9 cellular contexts compared by ENCODE assay signal in the genomic region with DNA sequence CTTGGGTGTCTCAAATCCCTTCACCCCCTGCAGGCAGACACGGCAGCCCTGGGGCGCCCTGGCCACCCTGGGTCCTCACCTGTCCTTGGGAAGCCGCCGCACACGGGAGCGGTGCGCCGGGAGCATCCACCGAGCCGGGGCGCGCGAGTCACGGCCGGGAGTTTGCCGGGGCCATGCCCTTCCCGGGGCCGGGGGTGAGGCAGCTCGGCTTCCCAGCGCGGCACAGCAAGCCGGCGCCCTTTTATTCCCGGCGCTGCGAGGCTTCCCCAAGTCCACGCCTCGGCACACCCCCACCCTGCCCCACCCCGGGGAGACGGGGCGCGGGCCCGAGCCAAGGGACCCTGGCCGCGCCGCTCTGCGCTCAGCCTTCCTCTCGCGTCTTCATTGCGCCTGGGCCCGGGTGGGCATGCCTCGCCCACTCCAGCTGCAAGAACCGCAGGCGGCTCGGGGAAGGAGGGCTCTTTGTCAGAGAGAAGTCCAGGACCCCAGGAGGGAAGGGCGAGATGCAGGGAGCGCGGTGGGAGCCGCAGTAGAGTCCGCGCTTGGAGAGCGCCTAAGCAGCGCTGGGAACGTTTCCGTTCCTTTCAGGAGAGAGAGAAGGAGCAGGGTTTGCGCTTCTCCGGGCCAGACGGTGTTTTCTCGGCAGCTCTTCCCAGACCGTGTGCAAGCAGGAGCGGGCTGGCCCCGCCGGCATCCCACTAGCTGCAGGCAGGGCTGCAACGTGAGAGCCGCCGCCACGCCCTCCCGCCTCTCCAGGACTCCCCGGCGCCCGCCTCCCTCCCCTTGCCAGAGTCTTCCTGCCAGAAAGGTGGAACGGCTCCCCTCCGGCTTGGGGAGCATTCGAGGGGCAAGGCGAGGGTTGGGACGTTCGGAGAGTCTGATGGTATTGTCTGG. TPM values are rescaled to one million over a fixed set of nuclear protein-coding genes. Genes with fewer than 3 reads are reported as not detected.
DNase-seq lines count a peak whose midpoint lies in the region; ATAC-seq and TF ChIP-seq lines count a peak whose summit lies in the region.
"Had no signal": no experiment of that assay in that cellular context is flagged by ENCODE, and none has a peak within 500 bp of the region (broad histone marks: within the 10 kb centered on the region; RNA-seq: fewer than 3 reads in every experiment).

A gene with protein sequence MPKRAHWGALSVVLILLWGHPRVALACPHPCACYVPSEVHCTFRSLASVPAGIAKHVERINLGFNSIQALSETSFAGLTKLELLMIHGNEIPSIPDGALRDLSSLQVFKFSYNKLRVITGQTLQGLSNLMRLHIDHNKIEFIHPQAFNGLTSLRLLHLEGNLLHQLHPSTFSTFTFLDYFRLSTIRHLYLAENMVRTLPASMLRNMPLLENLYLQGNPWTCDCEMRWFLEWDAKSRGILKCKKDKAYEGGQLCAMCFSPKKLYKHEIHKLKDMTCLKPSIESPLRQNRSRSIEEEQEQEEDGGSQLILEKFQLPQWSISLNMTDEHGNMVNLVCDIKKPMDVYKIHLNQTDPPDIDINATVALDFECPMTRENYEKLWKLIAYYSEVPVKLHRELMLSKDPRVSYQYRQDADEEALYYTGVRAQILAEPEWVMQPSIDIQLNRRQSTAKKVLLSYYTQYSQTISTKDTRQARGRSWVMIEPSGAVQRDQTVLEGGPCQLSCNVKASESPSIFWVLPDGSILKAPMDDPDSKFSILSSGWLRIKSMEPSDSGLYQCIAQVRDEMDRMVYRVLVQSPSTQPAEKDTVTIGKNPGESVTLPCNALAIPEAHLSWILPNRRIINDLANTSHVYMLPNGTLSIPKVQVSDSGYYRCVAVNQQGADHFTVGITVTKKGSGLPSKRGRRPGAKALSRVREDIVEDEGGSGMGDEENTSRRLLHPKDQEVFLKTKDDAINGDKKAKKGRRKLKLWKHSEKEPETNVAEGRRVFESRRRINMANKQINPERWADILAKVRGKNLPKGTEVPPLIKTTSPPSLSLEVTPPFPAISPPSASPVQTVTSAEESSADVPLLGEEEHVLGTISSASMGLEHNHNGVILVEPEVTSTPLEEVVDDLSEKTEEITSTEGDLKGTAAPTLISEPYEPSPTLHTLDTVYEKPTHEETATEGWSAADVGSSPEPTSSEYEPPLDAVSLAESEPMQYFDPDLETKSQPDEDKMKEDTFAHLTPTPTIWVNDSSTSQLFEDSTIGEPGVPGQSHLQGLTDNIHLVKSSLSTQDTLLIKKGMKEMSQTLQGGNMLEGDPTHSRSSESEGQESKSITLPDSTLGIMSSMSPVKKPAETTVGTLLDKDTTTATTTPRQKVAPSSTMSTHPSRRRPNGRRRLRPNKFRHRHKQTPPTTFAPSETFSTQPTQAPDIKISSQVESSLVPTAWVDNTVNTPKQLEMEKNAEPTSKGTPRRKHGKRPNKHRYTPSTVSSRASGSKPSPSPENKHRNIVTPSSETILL (N-terminal part only) (minus strand): TSS at position 217 of the 894 bp plus-strand sequence. CDS start 2,819 bp downstream, outside the sequence.

- peak within 1 kb of the TSS; percentile 39 for H3K9ac ChIP-seq in iPS-18a (ENCODE audit: low read length)

- H3K27me3 Mint-ChIP-seq in brain (peaks cover 65% of the 10 kb centered on the region), Caco-2 (ENCODE audit: insufficient read depth, unreplicated experiment) (no peaks in the 10 kb centered on the region)

- POLR2A ChIA-PET in Caco-2 (lab: Charles Lee): no interaction called here

- ATAC-seq in GM21717 (IDR thresholded peaks at IDR 0.05; ENCODE audit: unreplicated experiment): no peak

- H3K4me3 ChIP-seq in iPS-18a (ENCODE audit: low read length): peak within 1 kb of the TSS; percentile 79
- peak within 1 kb of the TSS; percentile 42 for H3K4me3 ChIP-seq in skeletal muscle cell (ENCODE audit: low read depth, low read length)
- no peak within 1 kb of the TSS for H3K4me3 ChIP-seq in Caco-2 (ENCODE audit: low read depth, low read length)

- H3K9me3 Mint-ChIP-seq in brain: peaks cover 4 to 18% (median 12%) of the 10 kb centered on the region in 5 experiments
- peaks cover 19% of the 10 kb centered on the region for H3K9me3 Mint-ChIP-seq in Caco-2 (ENCODE audit: unreplicated experiment)

- no peaks in the 10 kb centered on the region for H3K4me1 ChIP-seq in iPS-18a (ENCODE audit: control insufficient read depth, low read depth, low read length)
- H3K4me1 ChIP-seq in Caco-2: no peaks in the 10 kb centered on the region

- H3K27me3 ChIP-seq in iPS-18a (ENCODE audit: control insufficient read depth, insufficient read depth, low read length) (peaks cover 62% of the 10 kb centered on the region), Caco-2 (replicated peaks; ENCODE audit: control insufficient read depth, insufficient read depth, low read length) (no peaks in the 10 kb centered on the region)

- DNase-seq in GM03348 (ENCODE audit: low spot score): peak; percentile 39
- no peak for DNase-seq in skeletal muscle cell (ENCODE audit: low read depth)
- DNase-seq in activated T-cell treated with anti-CD3 and anti-CD28 coated beads, Interleukin-2, amount 50 U/mL, for 48 hours: no peak
- DNase-seq in Caco-2: no peak
- DNase-seq in NCI-H2029 treated with DMSO at 0.1 percent for 48 hours (lab: John Stamatoyannopoulos, UW): no peak
- DNase-seq: effector memory CD4-positive, alpha-beta T cell had no signal

- H3K36me3 ChIP-seq in iPS-18a (ENCODE audit: control insufficient read depth, low read depth, low read length) (no peaks in the 10 kb centered on the region), Caco-2 (ENCODE audit: control insufficient read depth, insufficient read depth, low read length) (no peaks in the 10 kb centered on the region)

- BruUV-seq in Caco-2 (replicated peaks; lab: Mats Ljungman, UMichigan): no TSS peak

- intact Hi-C loops in Caco-2 (cut with micrococcal nuclease; ENCODE audit: unreplicated experiment): no loop called here

- H3K4me3 Mint-ChIP-seq in brain (peak within 1 kb of the TSS; percentile 78 to 91 (median 84)), Caco-2 (ENCODE audit: unreplicated experiment) (no peak within 1 kb of the TSS)

- H3K27ac Mint-ChIP-seq in brain (peak within 1 kb of the TSS in 3 of 5 experiments; percentile 59 to 90 (median 89)), Caco-2 (ENCODE audit: unreplicated experiment) (no peak within 1 kb of the TSS)

- H3K9me3 ChIP-seq in iPS-18a (ENCODE audit: control insufficient read depth, low read depth, low read length): no peaks in the 10 kb centered on the region
- no peaks in the 10 kb centered on the region for H3K9me3 ChIP-seq in Caco-2

- H3K36me3 Mint-ChIP-seq in brain (peaks cover 3% of the 10 kb centered on the region), Caco-2 (ENCODE audit: insufficient read depth, unreplicated experiment) (no peaks in the 10 kb centered on the region)

- CTCF ChIA-PET in Caco-2 (lab: Charles Lee): no interaction called here

- H3K27ac ChIP-seq in iPS-18a (ENCODE audit: low read length): no peak within 1 kb of the TSS

- peaks cover 20% of the 10 kb centered on the region for H3K4me1 Mint-ChIP-seq in brain
- H3K4me1 Mint-ChIP-seq in Caco-2 (ENCODE audit: low read depth, unreplicated experiment): no peaks in the 10 kb centered on the region

- TF ChIP-seq CTCF in brain (conservative IDR thresholded peaks at IDR 0.05) (no peak), Caco-2 (IDR thresholded peaks at IDR 0.05; ENCODE audit: insufficient read depth in 1 of 2, low read depth in 1 of 2, low read length in 1 of 2, severe bottlenecking in 1 of 2, unreplicated experiment in 1 of 2) (no peak)

RNA-seq across cellular contexts. Expression of the gene that starts here (rescaled TPM):
- polyA plus RNA-seq in brain (ENCODE audit: insufficient read depth, low read depth, low replicate concordance): 1.5 TPM
- not detected in 2 replicates for total RNA-seq in Caco-2 (2022)
